In the genomic region with DNA sequence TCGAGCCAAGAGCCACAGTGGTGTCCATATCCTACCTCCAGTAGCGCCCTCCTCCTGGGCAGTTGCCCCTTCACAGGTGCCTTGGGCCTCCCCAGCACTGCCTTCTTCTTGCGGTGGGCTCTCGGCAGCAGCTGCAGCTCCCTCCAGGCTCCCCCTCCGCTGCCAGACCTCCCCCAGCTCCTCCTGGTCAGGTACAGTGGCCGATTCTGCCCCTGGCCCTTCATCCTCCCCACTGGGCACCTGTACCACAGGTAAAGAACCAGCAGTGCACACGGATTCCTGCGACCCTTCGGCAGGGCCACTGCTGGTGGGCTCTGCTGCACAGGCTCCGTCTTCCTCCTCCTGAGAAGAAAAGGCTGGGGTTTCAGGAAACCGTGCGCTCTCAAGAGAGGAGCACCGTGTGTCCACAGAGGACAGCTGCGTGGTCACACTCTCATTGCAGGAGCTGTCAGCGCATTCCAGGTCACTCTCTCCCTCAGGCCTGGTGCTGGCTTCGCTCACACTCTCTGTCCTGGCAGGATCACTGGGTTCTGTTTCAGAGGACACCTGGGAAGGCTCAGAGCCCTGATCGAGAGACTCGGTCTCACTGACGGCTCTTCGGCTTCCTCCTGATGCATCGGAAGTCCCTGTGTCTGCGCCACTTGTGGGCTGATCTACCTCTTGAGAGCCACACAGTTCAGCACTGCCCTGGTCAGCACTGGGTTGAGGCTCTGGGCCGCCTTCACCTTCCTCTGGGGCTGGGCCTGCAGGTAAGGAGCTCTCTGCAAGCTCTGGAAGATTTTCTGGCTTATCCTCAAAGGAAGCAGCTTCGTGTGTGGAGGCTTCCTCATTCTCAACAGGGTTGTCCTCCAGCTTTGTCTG, we compare ENCODE assay signal across 1 cellular context.
TF ChIP-seq lines count a peak whose summit lies in the region.

No MANE protein-coding gene starts in this region.

TF ChIP-seq in IMR-90, 13 proteins besides CTCF, POLR2A, EP300 and RAD21 (continued from another document):
- no peak for TF ChIP-seq SMC3 (IDR thresholded peaks at IDR 0.05; ENCODE audit: low read depth, low read length)
- TF ChIP-seq FOS (IDR thresholded peaks at IDR 0.05; ENCODE audit: low read depth, low read length), result no peak
- TF ChIP-seq, protein P1, sequence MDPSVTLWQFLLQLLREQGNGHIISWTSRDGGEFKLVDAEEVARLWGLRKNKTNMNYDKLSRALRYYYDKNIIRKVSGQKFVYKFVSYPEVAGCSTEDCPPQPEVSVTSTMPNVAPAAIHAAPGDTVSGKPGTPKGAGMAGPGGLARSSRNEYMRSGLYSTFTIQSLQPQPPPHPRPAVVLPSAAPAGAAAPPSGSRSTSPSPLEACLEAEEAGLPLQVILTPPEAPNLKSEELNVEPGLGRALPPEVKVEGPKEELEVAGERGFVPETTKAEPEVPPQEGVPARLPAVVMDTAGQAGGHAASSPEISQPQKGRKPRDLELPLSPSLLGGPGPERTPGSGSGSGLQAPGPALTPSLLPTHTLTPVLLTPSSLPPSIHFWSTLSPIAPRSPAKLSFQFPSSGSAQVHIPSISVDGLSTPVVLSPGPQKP (IDR thresholded peaks at IDR 0.05; ENCODE audit: borderline replicate concordance, low read depth, low read length), result no peak
TF ChIP-seq in IMR-90: peak in this region for 0.
